ENCODE assay signal across 10 cellular contexts in the genomic region with DNA sequence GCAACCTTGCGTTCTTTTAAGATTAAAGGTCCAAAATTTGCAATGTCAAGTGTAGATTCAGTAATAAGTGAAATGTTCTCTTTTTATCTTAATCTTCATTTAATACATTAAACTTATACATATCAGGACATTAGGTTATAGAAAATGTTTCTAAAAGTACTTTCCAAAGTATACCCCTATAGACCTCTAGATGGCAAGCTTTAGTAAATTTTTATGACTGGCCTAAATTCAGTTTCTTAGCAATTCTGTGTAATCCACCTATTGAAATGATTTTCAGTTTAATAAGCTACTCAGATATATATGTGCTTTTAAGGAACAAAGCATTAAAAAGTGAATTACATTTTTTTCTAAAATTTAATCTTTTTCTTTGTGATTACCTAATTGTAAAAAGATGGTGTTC.
A peak's percentile ranks its signal among the peaks of the same experiment; 100 is the strongest.
DNase-seq lines count a peak whose midpoint lies in the region; FAIRE-seq and TF ChIP-seq lines count a peak whose summit lies in the region.
"Had no signal": no experiment of that assay in that cellular context is flagged by ENCODE, and none has a peak within 500 bp of the region (broad histone marks: within the 10 kb centered on the region; RNA-seq: fewer than 3 reads in every experiment).

No MANE protein-coding gene starts in this region.

- TF ChIP-seq CTCF in LNCaP clone FGC (IDR thresholded peaks at IDR 0.05; ENCODE audit: control insufficient read depth, extremely low read depth, insufficient read depth) (peak; percentile 39), bronchial epithelial cell (IDR thresholded peaks at IDR 0.05; ENCODE audit: insufficient read depth, low read length, severe bottlenecking) (no peak), neural crest cell (conservative IDR thresholded peaks at IDR 0.05) (peak; percentile 65)

- no peaks in the 10 kb centered on the region for H3K36me3 ChIP-seq in bronchial epithelial cell (ENCODE audit: control insufficient read depth, insufficient read depth, low read length)

- FAIRE-seq in bronchial epithelial cell (lab: Jason Lieb, UNC): no peak

- H3K4me3 ChIP-seq in LNCaP clone FGC (ENCODE audit: low read depth, low read length) (no peak overlapping the region), bronchial epithelial cell (ENCODE audit: low read depth, low read length) (no peak overlapping the region)

- H3K27me3 ChIP-seq in bronchial epithelial cell (ENCODE audit: control insufficient read depth, insufficient read depth, low read length): no peaks in the 10 kb centered on the region

- intact Hi-C loops in head of caudate nucleus (cut with DNase I): no loop called here

- no peaks in the 10 kb centered on the region for H3K9me3 Mint-ChIP-seq in neural crest cell

- DNase-seq in DMS53 (lab: John Stamatoyannopoulos, UW) (peak; percentile 9), DMS53 treated with DMSO at 0.1 percent for 48 hours (lab: John Stamatoyannopoulos, UW; ENCODE audit: unreplicated experiment) (no peak), LNCaP clone FGC (ENCODE audit: low read depth) (no peak), bronchial epithelial cell (ENCODE audit: low read depth) (peak; percentile 33), neural crest cell (ENCODE audit: low read depth, low spot score) (no peak), head of caudate nucleus (no peak), C1 segment of cervical spinal cord (lab: John Stamatoyannopoulos, UW) (no peak)
- DNase-seq in activated CD4-positive, alpha-beta T cell treated with anti-CD3 and anti-CD28 coated beads, Interleukin-2, amount 50 U/mL, for 4 hours: no peak

- no peaks in the 10 kb centered on the region for H3K36me3 Mint-ChIP-seq in neural crest cell (ENCODE audit: low read depth)
- H3K36me3 Mint-ChIP-seq: activated naive CD8-positive, alpha-beta T cell had no signal

- H3K4me3 Mint-ChIP-seq in neural crest cell: no peak overlapping the region
- H3K4me3 Mint-ChIP-seq: activated naive CD8-positive, alpha-beta T cell; B cell had no signal

- H3K27me3 Mint-ChIP-seq in neural crest cell (ENCODE audit: low read depth): no peaks in the 10 kb centered on the region
- H3K27me3 Mint-ChIP-seq: activated naive CD8-positive, alpha-beta T cell; B cell had no signal

- H3K4me1 Mint-ChIP-seq in neural crest cell: no peaks in the 10 kb centered on the region
- H3K4me1 Mint-ChIP-seq: B cell had no signal

- no peak overlapping the region for H3K27ac Mint-ChIP-seq in neural crest cell (ENCODE audit: unreplicated experiment)
- H3K27ac Mint-ChIP-seq: activated naive CD8-positive, alpha-beta T cell; B cell had no signal

Comparison
In these comparisons a context has a peak if more than half of its experiments do, and no peak if none do; other contexts are left out.
1. DNase-seq: peak in DMS53 (single experiment) and bronchial epithelial cell (single experiment); none in DMS53 treated with DMSO at 0.1 percent for 48 hours (single experiment), LNCaP clone FGC (single experiment), neural crest cell (single experiment), head of caudate nucleus (0 of 42), C1 segment of cervical spinal cord (0 of 14) and activated CD4-positive, alpha-beta T cell treated with anti-CD3 and anti-CD28 coated beads, Interleukin-2, amount 50 U/mL, for 4 hours (0 of 2).